Comparison of ENCODE assay signal across 15 cellular contexts in genomic region chr10:10824611-10825148, GRCh38.
DNase-seq lines count a peak whose midpoint lies in the region; ATAC-seq and TF ChIP-seq lines count a peak whose summit lies in the region.
"Had no signal": no experiment of that assay in that cellular context is flagged by ENCODE, and none has a peak within 500 bp of the region (broad histone marks: within the 10 kb centered on the region; RNA-seq: fewer than 3 reads in every experiment).

No MANE protein-coding gene starts in this region.

- H3K9me3 ChIP-seq in ascending aorta (no peaks in the 10 kb centered on the region), upper lobe of right lung (no peaks in the 10 kb centered on the region)

- no peaks in the 10 kb centered on the region for H3K36me3 Mint-ChIP-seq in osteocyte (ENCODE audit: unreplicated experiment)
- H3K36me3 Mint-ChIP-seq: activated CD4-positive, alpha-beta memory T cell treated with anti-CD3 and anti-CD28 coated beads for 36 hours had no signal

- peak overlapping the region; percentile 41 for H3K4me3 Mint-ChIP-seq in osteocyte (ENCODE audit: unreplicated experiment)
- H3K4me3 Mint-ChIP-seq: activated CD4-positive, alpha-beta memory T cell treated with anti-CD3 and anti-CD28 coated beads for 36 hours; activated naive CD4-positive, alpha-beta T cell treated with anti-CD3 and anti-CD28 coated beads for 36 hours; T-helper 1 cell treated with Interleukin-12 subunit alpha and Interleukin-12 subunit beta and Interleukin-4 antibody, amounts not matched to agents 30 μg/mL and 1 μg/mL, for 36 hours had no signal

- H3K27me3 Mint-ChIP-seq in osteocyte (ENCODE audit: unreplicated experiment): no peaks in the 10 kb centered on the region

- DNase-seq in ascending aorta (ENCODE audit: low spot score in 2 of 2) (peak in 1 of 2 donors; percentile 88), foreskin fibroblast (peak; percentile 86 to 91), osteocyte (ENCODE audit: extremely low spot score, unreplicated experiment) (no peak), upper lobe of right lung (no peak), G401 (ENCODE audit: low spot score) (no peak), cortex of kidney (lab: John Stamatoyannopoulos, UW) (no peak)
- no peak for DNase-seq in stimulated activated CD4-positive, alpha-beta T cell treated with anti-CD3 and anti-CD28 coated beads, Interleukin-2, amount 100 ng/mL, for 48 hours
- DNase-seq: activated CD4-positive, alpha-beta memory T cell treated with anti-CD3 and anti-CD28 coated beads for 36 hours; activated naive CD4-positive, alpha-beta T cell treated with anti-CD3 and anti-CD28 coated beads for 36 hours; Karpas-422; left colon; NCI-H2081 treated with DMSO at 0.1 percent for 48 hours; PC-3 had no signal

- peak; percentile 77 for ATAC-seq in upper lobe of right lung
- ATAC-seq: left colon, PC-3 had no signal

- TF ChIP-seq CTCF in ascending aorta (IDR thresholded peaks at IDR 0.05) (no peak), foreskin fibroblast (IDR thresholded peaks at IDR 0.05; ENCODE audit: low read depth, low read length) (no peak), osteocyte (IDR thresholded peaks at IDR 0.05) (no peak), upper lobe of right lung (IDR thresholded peaks at IDR 0.05) (no peak)

- H3K4me1 ChIP-seq in ascending aorta (peaks cover 0 to 46% of the 10 kb centered on the region in 2 donors), upper lobe of right lung (peaks cover 20% of the 10 kb centered on the region)

- intact Hi-C loops in ascending aorta (cut with DNase I): loop anchor here (2.0 kb wide), 1 partner anchor 26 kb away; no protein-coding TSS in a partner anchor
- intact Hi-C loops in upper lobe of right lung (cut with DNase I): no loop called here

- in situ Hi-C loops in G401 (cut with HindIII; ENCODE audit: low sequenced_read_pairs): no loop called here

- peak overlapping the region; percentile 85 for H3K27ac Mint-ChIP-seq in osteocyte (ENCODE audit: unreplicated experiment)
- H3K27ac Mint-ChIP-seq: activated CD4-positive, alpha-beta memory T cell treated with anti-CD3 and anti-CD28 coated beads for 36 hours; activated naive CD4-positive, alpha-beta T cell treated with anti-CD3 and anti-CD28 coated beads for 36 hours; progenitor cell of endocrine pancreas; T-helper 1 cell treated with Interleukin-12 subunit alpha and Interleukin-12 subunit beta and Interleukin-4 antibody, amounts not matched to agents 30 μg/mL and 1 μg/mL, for 36 hours had no signal

- H3K27me3 ChIP-seq in ascending aorta: no peaks in the 10 kb centered on the region
- no peaks in the 10 kb centered on the region for H3K27me3 ChIP-seq in upper lobe of right lung

- H3K9me3 Mint-ChIP-seq in osteocyte (ENCODE audit: unreplicated experiment): no peaks in the 10 kb centered on the region
- H3K9me3 Mint-ChIP-seq: activated CD4-positive, alpha-beta memory T cell treated with anti-CD3 and anti-CD28 coated beads for 36 hours; activated naive CD4-positive, alpha-beta T cell treated with anti-CD3 and anti-CD28 coated beads for 36 hours had no signal

- peaks cover 75% of the 10 kb centered on the region for H3K4me1 Mint-ChIP-seq in osteocyte (ENCODE audit: unreplicated experiment)

- H3K36me3 ChIP-seq in ascending aorta: no peaks in the 10 kb centered on the region
- no peaks in the 10 kb centered on the region for H3K36me3 ChIP-seq in upper lobe of right lung

- peak overlapping the region in 1 of 2 donors; percentile 49 for H3K4me3 ChIP-seq in ascending aorta
- H3K4me3 ChIP-seq in foreskin fibroblast (ENCODE audit: low read depth in 1 of 2, low read length in 2 of 2): no peak overlapping the region
- no peak overlapping the region for H3K4me3 ChIP-seq in upper lobe of right lung

- H3K27ac ChIP-seq in ascending aorta (peak overlapping the region; percentile 78 to 79), upper lobe of right lung (peak overlapping the region; percentile 71)

Comparison
In these comparisons a context has a peak if more than half of its experiments do, and no peak if none do; other contexts are left out.
1. DNase-seq: peak in foreskin fibroblast (2 of 2); none in osteocyte (single experiment), upper lobe of right lung (single experiment), stimulated activated CD4-positive, alpha-beta T cell treated with anti-CD3 and anti-CD28 coated beads, Interleukin-2, amount 100 ng/mL, for 48 hours (0 of 2), G401 (single experiment) and cortex of kidney (single experiment).